28 cellular contexts compared by ENCODE assay signal in the genomic region with DNA sequence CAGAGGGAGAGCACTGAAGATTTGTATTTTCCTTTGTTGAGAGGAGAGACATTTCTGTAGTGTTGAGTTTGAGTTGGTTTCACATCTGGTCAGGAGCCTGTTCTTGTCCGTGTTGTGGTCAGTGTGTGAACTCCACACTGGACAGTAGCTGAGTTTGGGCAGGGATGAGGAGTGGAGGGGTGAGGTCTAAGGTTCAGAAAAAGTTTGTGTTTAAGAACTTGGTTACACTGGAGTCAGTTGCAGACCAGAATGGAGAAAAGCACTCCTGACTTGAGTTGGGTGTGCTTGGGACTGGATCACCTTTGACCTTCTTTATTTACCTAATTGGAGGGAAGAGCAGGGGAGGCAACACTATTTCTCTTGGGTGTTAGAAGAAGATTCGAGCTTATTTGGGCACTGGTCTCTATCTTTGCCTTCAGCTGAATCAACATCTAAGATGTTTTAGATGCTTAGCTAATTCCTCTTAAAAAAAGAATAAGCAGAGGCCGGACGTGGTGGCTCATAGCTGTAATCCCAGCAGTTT. TPM values are rescaled to one million over a fixed set of nuclear protein-coding genes. Genes with fewer than 3 reads are reported as not detected.
"Had no signal": no experiment of that assay in that cellular context is flagged by ENCODE, and none has a peak within 500 bp of the region (broad histone marks: within the 10 kb centered on the region; RNA-seq: fewer than 3 reads in every experiment).

No MANE protein-coding gene starts in this region.

- H3K4me2 ChIP-seq: neural progenitor cell had no signal

- H2AFZ ChIP-seq: neural progenitor cell, parathyroid adenoma had no signal

- H3K4me3 ChIP-seq: neural progenitor cell, ovary, psoas muscle, sigmoid colon, stomach, thoracic aorta, thyroid gland, tibial nerve, upper lobe of left lung, vagina had no signal

- DNase-seq: naive thymus-derived CD8-positive, alpha-beta T cell; occipital lobe; ovary; posterior cingulate gyrus; psoas muscle; right cardiac atrium; sigmoid colon; small intestine; stimulated activated CD4-positive, alpha-beta T cell treated with anti-CD3 and anti-CD28 coated beads, Interleukin-15, amount 100 ng/mL, for 24 hours; stimulated activated CD4-positive, alpha-beta T cell treated with anti-CD3 and anti-CD28 coated beads, Interleukin-2, amount 100 ng/mL, for 24 hours; stimulated activated CD4-positive, alpha-beta T cell treated with anti-CD3 and anti-CD28 coated beads, Interleukin-2, amount 100 ng/mL, for 48 hours; stimulated activated CD4-positive, alpha-beta T cell treated with anti-CD3 and anti-CD28 coated beads, Interleukin-4, amount 100 ng/mL, for 24 hours; stimulated activated naive B cell treated with anti-CD40 and anti-IgM and Interleukin-4, amounts not matched to agents 10 μg/mL and 1 μg/mL and 100 μg/mL, for 72 hours; stimulated activated naive CD4-positive, alpha-beta T cell treated with Interleukin-2 at 50 U/mL for 16 hours; stomach; thyroid gland; trophoblast cell; upper lobe of left lung had no signal

- H3K9ac ChIP-seq: neural progenitor cell, parathyroid adenoma had no signal

- H3K27me3 ChIP-seq: ovary, sigmoid colon, stomach, thyroid gland, tibial nerve, upper lobe of left lung, vagina had no signal

- FAIRE-seq: small intestine, urothelium cell line had no signal

- H3K36me3 ChIP-seq: neural progenitor cell, ovary, thoracic aorta, thyroid gland, vagina had no signal

- ATAC-seq: naive thymus-derived CD8-positive, alpha-beta T cell; natural killer cell treated with Interleukin-12 subunit alpha and Interleukin-12 subunit beta and Interleukin-15 and Interleukin-18, amount 100 ng/mL, for 72 hours; psoas muscle; right cardiac atrium; stimulated activated effector memory CD8-positive, alpha-beta T cell treated with anti-CD3 and anti-CD28 coated beads, Interleukin-12 subunit alpha, Interleukin-12 subunit beta, amount 100 ng/mL, for 72 hours; stimulated activated naive B cell treated with anti-CD40 and anti-IgM and Interleukin-4, amounts not matched to agents 10 μg/mL and 1 μg/mL and 100 μg/mL, for 72 hours had no signal

- H3K27ac Mint-ChIP-seq: naive thymus-derived CD8-positive, alpha-beta T cell; natural killer cell treated with Interleukin-12 subunit alpha and Interleukin-12 subunit beta and Interleukin-15 and Interleukin-18, amount 100 ng/mL, for 72 hours; neural progenitor cell; progenitor cell of endocrine pancreas; stimulated activated effector memory CD8-positive, alpha-beta T cell treated with anti-CD3 and anti-CD28 coated beads, Interleukin-12 subunit alpha, Interleukin-12 subunit beta, amount 100 ng/mL, for 72 hours; stimulated activated naive B cell treated with anti-CD40 and anti-IgM and Interleukin-4, amounts not matched to agents 10 μg/mL and 1 μg/mL and 100 μg/mL, for 72 hours; stimulated activated naive CD8-positive, alpha-beta T cell treated with anti-CD3 and anti-CD28 coated beads, Interleukin-15, Interleukin-2, amounts not matched to agents 100 ng/mL and 50 ng/mL, for 24 hours had no signal

- H3K27ac ChIP-seq: neural progenitor cell, ovary, parathyroid adenoma, psoas muscle, sigmoid colon, stomach, thoracic aorta, thyroid gland, tibial nerve, upper lobe of left lung, vagina had no signal

- H3K36me3 Mint-ChIP-seq: stimulated activated effector memory CD8-positive, alpha-beta T cell treated with anti-CD3 and anti-CD28 coated beads, Interleukin-12 subunit alpha, Interleukin-12 subunit beta, amount 100 ng/mL, for 72 hours had no signal

- H3K4me1 ChIP-seq: parathyroid adenoma, psoas muscle, sigmoid colon, tibial nerve, upper lobe of left lung, vagina had no signal

- H3K79me2 ChIP-seq: parathyroid adenoma had no signal

- H3K4me1 Mint-ChIP-seq: naive thymus-derived CD8-positive, alpha-beta T cell; stimulated activated effector memory CD8-positive, alpha-beta T cell treated with anti-CD3 and anti-CD28 coated beads, Interleukin-12 subunit alpha, Interleukin-12 subunit beta, amount 100 ng/mL, for 72 hours; stimulated activated naive B cell treated with anti-CD40 and anti-IgM and Interleukin-4, amounts not matched to agents 10 μg/mL and 1 μg/mL and 100 μg/mL, for 72 hours had no signal

- H3K4me3 Mint-ChIP-seq: naive thymus-derived CD8-positive, alpha-beta T cell; natural killer cell treated with Interleukin-12 subunit alpha and Interleukin-12 subunit beta and Interleukin-15 and Interleukin-18, amount 100 ng/mL, for 72 hours; neural progenitor cell; stimulated activated effector memory CD8-positive, alpha-beta T cell treated with anti-CD3 and anti-CD28 coated beads, Interleukin-12 subunit alpha, Interleukin-12 subunit beta, amount 100 ng/mL, for 72 hours; stimulated activated naive B cell treated with anti-CD40 and anti-IgM and Interleukin-4, amounts not matched to agents 10 μg/mL and 1 μg/mL and 100 μg/mL, for 72 hours; stimulated activated naive CD8-positive, alpha-beta T cell treated with anti-CD3 and anti-CD28 coated beads, Interleukin-15, Interleukin-2, amounts not matched to agents 100 ng/mL and 50 ng/mL, for 24 hours had no signal

- H3K9me3 ChIP-seq: thyroid gland had no signal

RNA-seq across cellular contexts. Expression of a gene that starts 8.9 kb away (rescaled TPM):
- total RNA-seq: naive thymus-derived CD8-positive, alpha-beta T cell had no signal
- polyA plus RNA-seq: naive thymus-derived CD8-positive, alpha-beta T cell had no signal

RNA-seq across cellular contexts. Expression of a gene that starts 38.8 kb away (rescaled TPM):
- polyA plus RNA-seq: naive thymus-derived CD8-positive, alpha-beta T cell had no signal
